Comparison of ENCODE assay signal across 18 cellular contexts in the genomic region with DNA sequence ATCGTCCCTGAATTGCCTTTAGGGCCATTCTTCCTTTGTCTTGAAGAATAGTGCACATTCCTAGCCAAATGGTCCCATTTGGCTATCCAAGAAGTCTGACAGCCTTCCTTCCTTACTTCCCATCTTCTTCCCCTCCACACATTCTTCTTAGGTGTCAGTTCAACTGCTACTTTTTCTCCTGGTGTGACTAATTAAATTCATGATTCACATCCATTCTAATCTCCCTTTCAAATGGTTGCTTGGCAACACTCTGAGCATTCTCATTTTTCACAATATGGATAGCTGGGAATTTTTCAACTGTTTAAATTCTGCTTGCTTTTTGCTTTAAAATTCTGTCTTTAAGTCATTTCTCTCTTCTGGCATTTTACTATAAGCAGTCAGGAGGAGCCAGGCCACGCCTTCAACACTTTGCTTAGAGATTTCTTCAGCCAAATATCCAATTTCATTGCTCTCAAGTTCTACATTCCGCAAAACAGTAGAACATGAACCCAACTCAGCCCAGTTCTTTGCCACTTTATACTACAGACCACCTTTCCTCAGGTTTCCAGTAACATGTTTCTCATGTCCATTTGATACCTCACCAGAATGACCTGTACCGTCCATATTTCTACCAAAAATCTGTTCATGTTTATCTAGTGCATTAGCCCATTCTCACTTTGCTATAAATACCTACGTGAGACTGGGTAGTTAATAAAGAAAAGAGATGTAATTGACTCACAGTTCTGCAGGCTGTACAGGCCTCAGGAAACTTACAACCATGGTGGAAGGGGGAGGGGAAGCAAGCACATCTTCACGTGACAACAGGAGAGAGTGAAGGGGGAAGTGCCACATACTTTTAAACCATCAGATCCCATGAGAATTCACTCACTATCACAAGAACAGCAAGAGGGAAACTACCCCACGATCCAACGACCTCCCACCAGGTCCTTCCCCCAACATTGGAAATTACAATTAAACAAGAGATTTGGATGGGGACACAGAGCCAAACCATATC. TPM values are rescaled to one million over a fixed set of nuclear protein-coding genes. Genes with fewer than 3 reads are reported as not detected.
A peak's percentile ranks its signal among the peaks of the same experiment; 100 is the strongest.
DNase-seq lines count a peak whose midpoint lies in the region; ATAC-seq and TF ChIP-seq lines count a peak whose summit lies in the region.
"Had no signal": no experiment of that assay in that cellular context is flagged by ENCODE, and none has a peak within 500 bp of the region (broad histone marks: within the 10 kb centered on the region; RNA-seq: fewer than 3 reads in every experiment).

No MANE protein-coding gene starts in this region.

- no peak overlapping the region for H3K4ac ChIP-seq in mesendoderm (ENCODE audit: low read depth, low read length)

- H3K79me1 ChIP-seq in mesendoderm (ENCODE audit: low read length): no peaks in the 10 kb centered on the region

- H3K36me3 ChIP-seq in mesendoderm (ENCODE audit: control insufficient read depth, insufficient read depth, low read length): peaks cover under 1% of the 10 kb centered on the region
- H3K36me3 ChIP-seq: esophagus squamous epithelium had no signal

- H3K79me2 ChIP-seq in mesendoderm (ENCODE audit: control insufficient read depth, insufficient read depth, low read length): no peaks in the 10 kb centered on the region

- no peak overlapping the region for H3K9ac ChIP-seq in mesendoderm (ENCODE audit: low read length)

- H4K5ac ChIP-seq in mesendoderm (ENCODE audit: low read length): no peak overlapping the region

- no peaks in the 10 kb centered on the region for H3K27me3 Mint-ChIP-seq in activated B cell treated with CpG ODN at 0.5 μM for 24 hours
- no peaks in the 10 kb centered on the region for H3K27me3 Mint-ChIP-seq in activated naive CD8-positive, alpha-beta T cell treated with anti-CD3 and anti-CD28 coated beads for 36 hours
- H3K27me3 Mint-ChIP-seq: activated CD4-positive, alpha-beta T cell treated with anti-CD3 and anti-CD28 coated beads for 36 hours; dendritic cell treated with granulocyte-macrophage colony-stimulating factor and Interleukin-4, amounts not matched to agents 40 ng/mL and 50 ng/mL, for 4 days had no signal

- H3K27ac Mint-ChIP-seq in activated B cell treated with CpG ODN at 0.5 μM for 24 hours: peak overlapping the region; percentile 67
- no peak overlapping the region for H3K27ac Mint-ChIP-seq in activated naive CD8-positive, alpha-beta T cell treated with anti-CD3 and anti-CD28 coated beads for 36 hours
- H3K27ac Mint-ChIP-seq: activated CD4-positive, alpha-beta T cell treated with anti-CD3 and anti-CD28 coated beads for 36 hours; dendritic cell treated with granulocyte-macrophage colony-stimulating factor and Interleukin-4, amounts not matched to agents 40 ng/mL and 50 ng/mL, for 4 days; immature natural killer cell had no signal

- DNase-seq in Caki2 (ENCODE audit: low read depth) (peak; percentile 26), M059J (ENCODE audit: low read depth) (peak; percentile 41), activated B cell treated with CpG ODN at 0.5 μM for 24 hours (no peak), mesendoderm (peak; percentile 10), EL (no peak), iPS-NIHi7 (ENCODE audit: extremely low spot score) (no peak)
- no peak for DNase-seq in activated naive CD8-positive, alpha-beta T cell treated with anti-CD3 and anti-CD28 coated beads for 36 hours
- DNase-seq: activated CD4-positive, alpha-beta T cell treated with anti-CD3 and anti-CD28 coated beads for 36 hours; activated CD8-positive, alpha-beta memory T cell treated with anti-CD3 and anti-CD28 coated beads, Interleukin-2, amount 50 U/mL, for 48 hours; activated naive CD4-positive, alpha-beta T cell treated with Interleukin-2 at 50 U/mL for 16 hours; esophagus squamous epithelium; immature natural killer cell; NCI-H1092; NCI-H82; right cardiac atrium; Right ventricle myocardium superior had no signal

- POLR2A ChIA-PET in activated B cell treated with CpG ODN at 0.5 μM for 24 hours (lab: Charles Lee): no interaction called here

- H3K27ac ChIP-seq in mesendoderm (ENCODE audit: low read depth, low read length): no peak overlapping the region
- H3K27ac ChIP-seq: esophagus squamous epithelium had no signal

- H2BK15ac ChIP-seq in mesendoderm (replicated peaks; ENCODE audit: low read depth): no peak overlapping the region

- TF ChIP-seq CTCF in activated B cell treated with CpG ODN at 0.5 μM for 24 hours (IDR thresholded peaks at IDR 0.05): no peak

- H3K9me3 Mint-ChIP-seq in activated B cell treated with CpG ODN at 0.5 μM for 24 hours: no peaks in the 10 kb centered on the region
- no peaks in the 10 kb centered on the region for H3K9me3 Mint-ChIP-seq in activated naive CD8-positive, alpha-beta T cell treated with anti-CD3 and anti-CD28 coated beads for 36 hours
- H3K9me3 Mint-ChIP-seq: dendritic cell treated with granulocyte-macrophage colony-stimulating factor and Interleukin-4, amounts not matched to agents 40 ng/mL and 50 ng/mL, for 4 days; immature natural killer cell had no signal

- H4K8ac ChIP-seq in mesendoderm (ENCODE audit: low read depth, low read length): no peak overlapping the region

- intact Hi-C loops in activated B cell treated with CpG ODN at 0.5 μM for 24 hours (cut with micrococcal nuclease): no loop called here

- CTCF ChIA-PET in activated B cell treated with CpG ODN at 0.5 μM for 24 hours (lab: Charles Lee): no interaction called here

- H3K4me1 ChIP-seq in mesendoderm (ENCODE audit: control insufficient read depth, low read depth, low read length): no peaks in the 10 kb centered on the region
- H3K4me1 ChIP-seq: esophagus squamous epithelium had no signal

- H2BK120ac ChIP-seq in mesendoderm (ENCODE audit: low read depth, low read length): no peak overlapping the region

- no peak overlapping the region for H3K4me2 ChIP-seq in mesendoderm (ENCODE audit: low read length)

- H3K23ac ChIP-seq in mesendoderm (ENCODE audit: low read length): no peak overlapping the region

- H3K4me3 ChIP-seq in mesendoderm (ENCODE audit: low read length): no peak overlapping the region
- H3K4me3 ChIP-seq: esophagus squamous epithelium had no signal

- H2AK5ac ChIP-seq in mesendoderm (ENCODE audit: low read length): no peak overlapping the region

- peaks cover 11% of the 10 kb centered on the region for H3K4me1 Mint-ChIP-seq in activated B cell treated with CpG ODN at 0.5 μM for 24 hours
- H3K4me1 Mint-ChIP-seq in activated naive CD8-positive, alpha-beta T cell treated with anti-CD3 and anti-CD28 coated beads for 36 hours: no peaks in the 10 kb centered on the region
- H3K4me1 Mint-ChIP-seq: activated CD4-positive, alpha-beta T cell treated with anti-CD3 and anti-CD28 coated beads for 36 hours; immature natural killer cell had no signal

- no peaks in the 10 kb centered on the region for H3K27me3 ChIP-seq in mesendoderm (ENCODE audit: insufficient read depth, low read length, poor library complexity)
- H3K27me3 ChIP-seq: esophagus squamous epithelium had no signal

- peaks cover under 1% of the 10 kb centered on the region for H3K36me3 Mint-ChIP-seq in activated B cell treated with CpG ODN at 0.5 μM for 24 hours (ENCODE audit: low read depth)
- peaks cover 2% of the 10 kb centered on the region for H3K36me3 Mint-ChIP-seq in activated naive CD8-positive, alpha-beta T cell treated with anti-CD3 and anti-CD28 coated beads for 36 hours

- no peak overlapping the region for H3K18ac ChIP-seq in mesendoderm (ENCODE audit: low read length)

- no CpG with 5 or more reads among the region's 8 CpGs for WGBS in mesendoderm (ENCODE audit: extremely low coverage, insufficient coverage, low lambda C conversion rate)

- no peak overlapping the region for H2BK5ac ChIP-seq in mesendoderm (ENCODE audit: low read length)

- H3K56ac ChIP-seq in mesendoderm (ENCODE audit: low read length): no peak overlapping the region

- H3K4me3 Mint-ChIP-seq in activated B cell treated with CpG ODN at 0.5 μM for 24 hours: no peak overlapping the region
- H3K4me3 Mint-ChIP-seq in activated naive CD8-positive, alpha-beta T cell treated with anti-CD3 and anti-CD28 coated beads for 36 hours: no peak overlapping the region
- H3K4me3 Mint-ChIP-seq: activated CD4-positive, alpha-beta T cell treated with anti-CD3 and anti-CD28 coated beads for 36 hours; dendritic cell treated with granulocyte-macrophage colony-stimulating factor and Interleukin-4, amounts not matched to agents 40 ng/mL and 50 ng/mL, for 4 days; immature natural killer cell had no signal

- peak; percentile 93 for ATAC-seq in activated B cell treated with CpG ODN at 0.5 μM for 24 hours (ENCODE audit: low read depth)
- no peak for ATAC-seq in GM18861 (IDR thresholded peaks at IDR 0.05; ENCODE audit: unreplicated experiment)
- ATAC-seq: activated CD4-positive, alpha-beta T cell treated with anti-CD3 and anti-CD28 coated beads for 36 hours; right cardiac atrium had no signal

- in situ Hi-C loops in Caki2 (cut with HindIII; ENCODE audit: low pct_unique_long_range_greater_than_20kb, low sequenced_read_pairs): no loop called here

RNA-seq across cellular contexts. Expression of a gene that starts 31.9 kb away (rescaled TPM):
- 0.91 TPM in 1 of 2 replicates, not detected in the other for total RNA-seq in Caki2 (2014; rRNA removed; shearing (Covaris generic); ENCODE audit: low replicate concordance)
- total RNA-seq in M059J (2014; rRNA removed; shearing (Covaris generic)): 0.15 TPM in 1 of 2 replicates, not detected in the other
- total RNA-seq in activated B cell treated with CpG ODN at 0.5 μM for 24 hours: 1.8 and 2.4 TPM in 2 replicates
- 1.6 TPM for polyA plus RNA-seq in mesendoderm (2013, experiment 1 of 2)
- polyA plus RNA-seq in mesendoderm (2013, experiment 2 of 2): 1.8 TPM
- total RNA-seq in activated naive CD8-positive, alpha-beta T cell treated with anti-CD3 and anti-CD28 coated beads for 36 hours: 1 to 10 TPM; 1.9 to 2.2 TPM

Comparison
In these comparisons a context has a peak if more than half of its experiments do, and no peak if none do; other contexts are left out.
1. DNase-seq: peak in Caki2 (single experiment), M059J (single experiment) and mesendoderm (single experiment); none in activated B cell treated with CpG ODN at 0.5 μM for 24 hours (single experiment), activated naive CD8-positive, alpha-beta T cell treated with anti-CD3 and anti-CD28 coated beads for 36 hours (single experiment), EL (single experiment) and iPS-NIHi7 (single experiment).